In genomic region chr11:46554205-46555162, GRCh38 we compare ENCODE assay signal across 1 cellular context.
A peak's percentile ranks its signal among the peaks of the same experiment; 100 is the strongest.
TF ChIP-seq lines count a peak whose summit lies in the region.

No MANE protein-coding gene starts in this region.

TF ChIP-seq in HCT116, 20 proteins besides CTCF, POLR2A, EP300 and RAD21 (continued from another document):
- TF ChIP-seq REST (IDR thresholded peaks at IDR 0.05; ENCODE audit: low read depth) (no peak), SP1 (IDR thresholded peaks at IDR 0.05; ENCODE audit: low read depth) (peak; percentile 85), YY1 (IDR thresholded peaks at IDR 0.05; ENCODE audit: extremely low read depth, insufficient replicate concordance, low read depth, low read length) (peak; percentile 8), FOSL1 (IDR thresholded peaks at IDR 0.05; ENCODE audit: low read depth) (peak; percentile 94), CEBPB (IDR thresholded peaks at IDR 0.05; ENCODE audit: low read depth) (peak; percentile 99), JUND (IDR thresholded peaks at IDR 0.05) (peak; percentile 89), ATF3 (IDR thresholded peaks at IDR 0.05) (peak; percentile 93), TCF7L2 (IDR thresholded peaks at IDR 0.05; ENCODE audit: borderline replicate concordance, extremely low read depth, insufficient read depth, insufficient read length) (peak; percentile 20)
